26 cellular contexts compared by ENCODE assay signal in the genomic region with DNA sequence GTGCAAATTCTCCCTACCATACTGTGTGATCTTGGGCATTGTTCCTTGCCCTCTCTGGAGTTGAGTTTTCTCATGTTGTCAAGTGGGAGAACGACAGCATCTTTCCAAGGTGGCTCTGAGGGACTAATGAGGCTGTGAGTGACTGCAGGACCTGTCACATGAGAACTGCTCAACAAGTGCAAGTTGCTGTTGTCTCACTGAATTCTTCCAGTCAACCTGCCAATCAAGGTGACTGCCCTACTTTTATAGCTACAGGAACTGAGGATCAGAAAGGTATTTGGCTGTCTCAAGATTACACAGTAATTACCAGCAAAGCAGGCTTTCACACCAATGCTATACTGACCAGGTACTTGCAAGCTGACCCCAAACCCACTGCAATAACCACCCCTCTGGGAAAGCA.
DNase-seq lines count a peak whose midpoint lies in the region; ATAC-seq, FAIRE-seq and TF ChIP-seq lines count a peak whose summit lies in the region.
"Had no signal": no experiment of that assay in that cellular context is flagged by ENCODE, and none has a peak within 500 bp of the region (broad histone marks: within the 10 kb centered on the region; RNA-seq: fewer than 3 reads in every experiment).

No MANE protein-coding gene starts in this region.

- no peak for DNase-seq in IMR-90
- DNase-seq in K562 (ENCODE audit: extremely low read depth in 1 of 4, low spot score in 3 of 4): no peak
- no peak for DNase-seq in mesenchymal stem cell
- no peak for DNase-seq in urothelium cell line (ENCODE audit: low spot score)
- no peak for DNase-seq in upper lobe of right lung
- DNase-seq in SW 1271 (lab: John Stamatoyannopoulos, UW): no peak
- no peak for DNase-seq in NCI-H146 (lab: John Stamatoyannopoulos, UW)
- DNase-seq: 8988T; ACHN; AML-193; BE2C; CD4-positive, alpha-beta T cell; CD8-positive, alpha-beta memory T cell; DMS 273 treated with DMSO at 0.1 percent for 48 hours; DMS79; EL; GDM1; GM23248; H7; HCEC 1CT had no signal

- H3K27ac ChIP-seq in IMR-90 (ENCODE audit: insufficient read depth, low read length): no peak overlapping the region
- no peak overlapping the region for H3K27ac ChIP-seq in K562 (ENCODE audit: extremely low read depth, low read depth, low read length)
- no peak overlapping the region for H3K27ac ChIP-seq in mesenchymal stem cell (ENCODE audit: low read length, poor library complexity, severe bottlenecking)
- no peak overlapping the region for H3K27ac ChIP-seq in upper lobe of right lung
- H3K27ac ChIP-seq: A549; BLaER1 treated with 17β-estradiol and CSF1 and Interleukin-3, amounts not matched to agents 10 nM and 100 nM; GM23248 had no signal

- H3K4ac ChIP-seq in IMR-90 (ENCODE audit: low read depth, low read length): peak overlapping the region; percentile 86
- no peak overlapping the region for H3K4ac ChIP-seq in mesenchymal stem cell (ENCODE audit: low read depth in 1 of 2, low read length in 2 of 2)

- H3K9me3 ChIP-seq in IMR-90 (ENCODE audit: control insufficient read depth, insufficient read depth, low read length): no peaks in the 10 kb centered on the region
- no peaks in the 10 kb centered on the region for H3K9me3 ChIP-seq in K562 (replicated peaks; ENCODE audit: control insufficient read depth, insufficient read depth, low read depth, low read length)
- H3K9me3 ChIP-seq in mesenchymal stem cell (ENCODE audit: control insufficient read depth, low read length): no peaks in the 10 kb centered on the region
- H3K9me3 ChIP-seq in upper lobe of right lung: no peaks in the 10 kb centered on the region
- H3K9me3 ChIP-seq: A549, BE2C had no signal

- peaks cover 10% of the 10 kb centered on the region for H3K4me1 ChIP-seq in IMR-90 (ENCODE audit: control insufficient read depth, insufficient read depth, low read length)
- H3K4me1 ChIP-seq in K562 (replicated peaks in 1 of 2; ENCODE audit: control insufficient read depth in 2 of 2, insufficient read depth in 2 of 2, low read length in 2 of 2): no peaks in the 10 kb centered on the region
- H3K4me1 ChIP-seq in mesenchymal stem cell (ENCODE audit: control insufficient read depth, insufficient read depth, low read depth, low read length): peaks cover 4% of the 10 kb centered on the region
- H3K4me1 ChIP-seq in upper lobe of right lung: peaks cover 14% of the 10 kb centered on the region
- H3K4me1 ChIP-seq: A549, BE2C had no signal

- FAIRE-seq in K562 (lab: Jason Lieb, UNC) (no peak), urothelium cell line (lab: Jason Lieb, UNC) (peak; percentile 5)
- FAIRE-seq: A549, D721Med, GM12878, GM19239, H1 had no signal

- TF ChIP-seq RAD21 in IMR-90 (IDR thresholded peaks at IDR 0.05; ENCODE audit: low read length) (no peak), K562 (CRISPR knock-in tag; conservative IDR thresholded peaks at IDR 0.05 in 1 of 2, IDR thresholded peaks at IDR 0.05 in 1 of 2) (no peak)

- H4K91ac ChIP-seq in IMR-90 (ENCODE audit: insufficient read depth, low read depth, low read length): peak overlapping the region; percentile 18; the same call in 1 of the 2 replicates
- no peak overlapping the region for H4K91ac ChIP-seq in mesenchymal stem cell (ENCODE audit: low read length)

- peak overlapping the region; percentile 82 for H2AK5ac ChIP-seq in IMR-90 (ENCODE audit: low read depth, low read length)
- peak overlapping the region; percentile 62 for H2AK5ac ChIP-seq in mesenchymal stem cell (ENCODE audit: low read length, severe bottlenecking)

- H4K20me1 ChIP-seq in IMR-90 (ENCODE audit: insufficient read depth, low read length) (no peaks in the 10 kb centered on the region), K562 (replicated peaks; ENCODE audit: control insufficient read depth, insufficient read depth, low read length) (no peaks in the 10 kb centered on the region)
- H4K20me1 ChIP-seq: BLaER1 treated with 17β-estradiol and CSF1 and Interleukin-3, amounts not matched to agents 10 nM and 100 nM had no signal

- H2AK9ac ChIP-seq in IMR-90 (replicated peaks; ENCODE audit: low read depth, low read length, poor library complexity): peak overlapping the region; percentile 11

- no CpG with 5 or more reads among the region's 1 CpG for WGBS in IMR-90 (ENCODE audit: extremely low coverage in 2 of 2, insufficient read length in 1 of 2), 2 experiments
- WGBS in K562 (ENCODE audit: insufficient coverage, low coverage, missing lambda C conversion rate): 0% methylated on average over 1 of the region's 1 CpG
- WGBS in mesenchymal stem cell: 75% methylated on average over 1 of the region's 1 CpG

- H3K4me3 ChIP-seq in IMR-90 (ENCODE audit: insufficient read depth, low read depth, low read length) (no peak overlapping the region), K562 (no peak overlapping the region), mesenchymal stem cell (ENCODE audit: insufficient read depth in 1 of 2, low read depth in 1 of 2, low read length in 2 of 2) (no peak overlapping the region), upper lobe of right lung (no peak overlapping the region)
- H3K4me3 ChIP-seq: A549; BLaER1 treated with 17β-estradiol and CSF1 and Interleukin-3, amounts not matched to agents 10 nM and 100 nM; GM12878; GM23248 had no signal

- H3K23ac ChIP-seq in IMR-90 (ENCODE audit: low read depth, low read length) (no peak overlapping the region), mesenchymal stem cell (ENCODE audit: low read length in 2 of 2) (no peak overlapping the region)

- H3K9me1 ChIP-seq in IMR-90 (ENCODE audit: insufficient read depth, low read length) (peaks cover 17% of the 10 kb centered on the region), K562 (ENCODE audit: control insufficient read depth, insufficient read depth, low read length) (no peaks in the 10 kb centered on the region)

- no peak for TF ChIP-seq EP300 in K562 (IDR thresholded peaks at IDR 0.05; ENCODE audit: low read length)

- no peaks in the 10 kb centered on the region for H3K79me2 ChIP-seq in K562 (ENCODE audit: control insufficient read depth, insufficient read depth, low read length)

- intact Hi-C loops in IMR-90 (cut with micrococcal nuclease): no loop called here
- intact Hi-C loops in K562 (cut with micrococcal nuclease): no loop called here
- intact Hi-C loops in upper lobe of right lung (cut with DNase I): no loop called here

- H2BK20ac ChIP-seq in IMR-90 (ENCODE audit: low read depth, low read length): peak overlapping the region; percentile 80

- H3K18ac ChIP-seq in IMR-90 (ENCODE audit: low read depth, low read length) (no peak overlapping the region), mesenchymal stem cell (ENCODE audit: low read depth in 1 of 2, low read length in 2 of 2) (no peak overlapping the region)

- H2BK120ac ChIP-seq in IMR-90 (ENCODE audit: low read depth, low read length) (peak overlapping the region; percentile 80), mesenchymal stem cell (ENCODE audit: low read depth, low read length) (no peak overlapping the region)

- BruUV-seq in IMR-90 (replicated peaks; lab: Mats Ljungman, UMichigan) (no TSS peak), K562 (replicated peaks; lab: Mats Ljungman, UMichigan) (no TSS peak)

- dilution Hi-C loops in IMR-90 (cut with HindIII; ENCODE audit: low sequenced_read_pairs, unreplicated experiment): no loop called here

- H3K9ac ChIP-seq in IMR-90 (ENCODE audit: low read depth, low read length): no peak overlapping the region
- no peak overlapping the region for H3K9ac ChIP-seq in K562 (ENCODE audit: insufficient read depth in 1 of 2, low read depth in 2 of 2, low read length in 2 of 2)
- H3K9ac ChIP-seq in mesenchymal stem cell (ENCODE audit: low read length): no peak overlapping the region
- H3K9ac ChIP-seq: BLaER1 treated with 17β-estradiol and CSF1 and Interleukin-3, amounts not matched to agents 10 nM and 100 nM; GM23248 had no signal

- H3K36me3 ChIP-seq in IMR-90 (ENCODE audit: control insufficient read depth, insufficient read depth, low read length) (no peaks in the 10 kb centered on the region), K562 (ENCODE audit: control insufficient read depth, insufficient read depth, low read length) (no peaks in the 10 kb centered on the region), mesenchymal stem cell (ENCODE audit: control insufficient read depth in 1 of 2, insufficient read depth in 2 of 2, low read depth in 1 of 2, low read length in 2 of 2) (no peaks in the 10 kb centered on the region), upper lobe of right lung (no peaks in the 10 kb centered on the region)
- H3K36me3 ChIP-seq: BE2C had no signal

- POLR2A ChIA-PET in IMR-90 (lab: Charles Lee; ENCODE audit: unreplicated experiment): no interaction called here
- POLR2A ChIA-PET in K562 (lab: Yijun Ruan, JAX): interaction anchor here (2.3 kb wide), 1 partner anchor 11 kb away, joined by 19 read pairs; no protein-coding TSS in a partner anchor

- in situ Hi-C loops in IMR-90 (cut with MboI; ENCODE audit: low sequenced_read_pairs): no loop called here
- in situ Hi-C loops in K562 (cut with MboI): no loop called here

- no peak overlapping the region for H2BK12ac ChIP-seq in mesenchymal stem cell (ENCODE audit: low read length in 2 of 2)

- CTCF ChIA-PET in IMR-90 (lab: Yijun Ruan, JAX) (no interaction called here), K562 (lab: Yijun Ruan, JAX; ENCODE audit: low intra/inter-chr PET ratio) (no interaction called here)

- ATAC-seq in IMR-90 (ENCODE audit: low read depth) (no peak), K562 (no peak), upper lobe of right lung (no peak)
- ATAC-seq: A549, GM12878 had no signal

- no peak overlapping the region for H2AFZ ChIP-seq in IMR-90 (replicated peaks; ENCODE audit: low read length, poor library complexity)
- H2AFZ ChIP-seq in K562 (ENCODE audit: low read depth, low read length): no peak overlapping the region
- no peak overlapping the region for H2AFZ ChIP-seq in mesenchymal stem cell (ENCODE audit: low read depth, low read length)
- H2AFZ ChIP-seq: GM23248 had no signal

- H3K27me3 ChIP-seq in IMR-90 (ENCODE audit: control insufficient read depth, insufficient read depth, low read length) (no peaks in the 10 kb centered on the region), K562 (ENCODE audit: control insufficient read depth in 2 of 2, insufficient read depth in 2 of 2, low read length in 2 of 2) (peaks cover 33 to 53% of the 10 kb centered on the region in 2 experiments), mesenchymal stem cell (ENCODE audit: control insufficient read depth in 1 of 2, insufficient read depth in 1 of 2, low read length in 2 of 2) (no peaks in the 10 kb centered on the region), upper lobe of right lung (no peaks in the 10 kb centered on the region)
- H3K27me3 ChIP-seq: BE2C; BLaER1 treated with 17β-estradiol and CSF1 and Interleukin-3, amounts not matched to agents 10 nM and 100 nM had no signal

- H3K14ac ChIP-seq in IMR-90 (replicated peaks; ENCODE audit: low read depth, low read length): peak overlapping the region; percentile 24
- no peak overlapping the region for H3K14ac ChIP-seq in mesenchymal stem cell (ENCODE audit: low read length in 2 of 2)

- H3K56ac ChIP-seq in IMR-90 (ENCODE audit: extremely low read depth, insufficient read depth, low read length): no peak overlapping the region

- peak overlapping the region; percentile 64; the same call in 2 of the 3 replicates for H2BK15ac ChIP-seq in IMR-90 (ENCODE audit: low read depth, low read length)
- no peak overlapping the region for H2BK15ac ChIP-seq in mesenchymal stem cell (ENCODE audit: low read depth, poor library complexity, severe bottlenecking)

- no peak overlapping the region for H4K5ac ChIP-seq in IMR-90 (ENCODE audit: low read depth, low read length)

- H3K4me2 ChIP-seq in IMR-90 (ENCODE audit: low read depth, low read length): no peak overlapping the region
- no peak overlapping the region for H3K4me2 ChIP-seq in K562 (ENCODE audit: insufficient read depth, low read length)
- H3K4me2 ChIP-seq in mesenchymal stem cell (ENCODE audit: low read length, poor library complexity, severe bottlenecking): no peak overlapping the region
- H3K4me2 ChIP-seq: A549 had no signal

- peak overlapping the region; percentile 1 for H2BK5ac ChIP-seq in IMR-90 (ENCODE audit: low read depth, low read length, poor library complexity, severe bottlenecking)
- H2BK5ac ChIP-seq in mesenchymal stem cell (ENCODE audit: low read depth, low read length, poor library complexity, severe bottlenecking): no peak overlapping the region

- TF ChIP-seq POLR2A in IMR-90 (IDR thresholded peaks at IDR 0.05; ENCODE audit: low read depth, low read length) (no peak), K562 (conservative IDR thresholded peaks at IDR 0.05) (no peak)

- TF ChIP-seq CTCF in IMR-90 (conservative IDR thresholded peaks at IDR 0.05; ENCODE audit: low read depth, low read length) (no peak), K562 (IDR thresholded peaks at IDR 0.05 in 2 of 3, conservative IDR thresholded peaks at IDR 0.05 in 1 of 3; ENCODE audit: insufficient read depth in 2 of 3, low read depth in 1 of 3, low read length in 3 of 3) (no peak), upper lobe of right lung (IDR thresholded peaks at IDR 0.05) (no peak)

- H3K79me1 ChIP-seq in IMR-90 (ENCODE audit: low read depth in 1 of 2, low read length in 2 of 2) (no peaks in the 10 kb centered on the region), mesenchymal stem cell (replicated peaks; ENCODE audit: low read length, poor library complexity, severe bottlenecking) (no peaks in the 10 kb centered on the region)

- H4K8ac ChIP-seq in IMR-90 (ENCODE audit: low read depth in 2 of 2, low read length in 2 of 2) (peak overlapping the region in 1 of 2 experiments; percentile 33; a peak in 1 of 4 replicates), mesenchymal stem cell (ENCODE audit: low read length) (no peak overlapping the region)
